ENCODE assay signal across 17 cellular contexts in the genomic region with DNA sequence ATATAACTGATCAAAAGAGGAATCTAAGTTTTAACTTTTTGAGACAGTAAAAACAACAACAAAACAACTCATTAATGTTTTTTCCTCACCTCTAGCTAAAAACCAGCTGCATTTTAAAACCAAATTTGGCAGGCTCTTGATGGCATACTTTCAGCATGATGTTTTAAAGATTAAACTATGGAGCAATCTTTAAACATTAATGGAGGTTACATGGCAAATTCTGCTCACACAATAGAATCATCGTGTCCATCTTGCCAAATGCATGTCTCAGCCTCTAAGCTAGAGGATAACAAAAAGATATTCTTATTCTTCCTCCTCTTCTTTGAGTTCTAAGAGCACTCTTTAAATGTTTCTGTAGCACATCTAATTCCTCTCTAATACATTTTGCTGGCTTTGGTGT.
DNase-seq lines count a peak whose midpoint lies in the region; ATAC-seq, FAIRE-seq and TF ChIP-seq lines count a peak whose summit lies in the region.
"Had no signal": no experiment of that assay in that cellular context is flagged by ENCODE, and none has a peak within 500 bp of the region (broad histone marks: within the 10 kb centered on the region; RNA-seq: fewer than 3 reads in every experiment).

No MANE protein-coding gene starts in this region.

- no peak overlapping the region for H3K23ac ChIP-seq in IMR-90 (ENCODE audit: low read depth, low read length)

- ATAC-seq in IMR-90 (ENCODE audit: low read depth): peak; percentile 37; the same call in 1 of the 2 replicates
- peak in 3 of 4 donors; percentile 53 to 94 (median 77) for ATAC-seq in right lobe of liver
- no peak for ATAC-seq in GM18907 (IDR thresholded peaks at IDR 0.05; ENCODE audit: unreplicated experiment)

- H3K14ac ChIP-seq in IMR-90 (replicated peaks; ENCODE audit: low read depth, low read length): no peak overlapping the region

- H3K9ac ChIP-seq in IMR-90 (ENCODE audit: low read depth, low read length): no peak overlapping the region

- DNase-seq in ACHN: peak; percentile 2
- peak; percentile 45 for DNase-seq in IMR-90
- DNase-seq in right lobe of liver: no peak
- DNase-seq in activated T-cell treated with anti-CD3 and anti-CD28 coated beads, Interleukin-2, amount 50 U/mL, for 1 hour: no peak
- no peak for DNase-seq in brain microvascular endothelial cell
- DNase-seq in effector memory CD4-positive, alpha-beta T cell: no peak
- DNase-seq: AML-193, Caco-2, DMS153, NCI-H187, NCI-H446, NCI-H748 treated with DMSO at 0.1 percent for 48 hours, RPMI8226 had no signal

- POLR2A ChIA-PET in IMR-90 (lab: Charles Lee; ENCODE audit: unreplicated experiment): no interaction called here

- H4K8ac ChIP-seq in IMR-90 (ENCODE audit: low read depth in 2 of 2, low read length in 2 of 2): no peak overlapping the region

- TF ChIP-seq CTCF in IMR-90 (conservative IDR thresholded peaks at IDR 0.05; ENCODE audit: low read depth, low read length): no peak
- TF ChIP-seq CTCF in right lobe of liver (IDR thresholded peaks at IDR 0.05): no peak
- no peak for TF ChIP-seq CTCF in brain microvascular endothelial cell (IDR thresholded peaks at IDR 0.05; ENCODE audit: low read depth, low read length, missing control alignments)

- no peak overlapping the region for H2BK120ac ChIP-seq in IMR-90 (ENCODE audit: low read depth, low read length)

- no peaks in the 10 kb centered on the region for H3K79me1 ChIP-seq in IMR-90 (ENCODE audit: low read depth in 1 of 2, low read length in 2 of 2)

- H3K56ac ChIP-seq in IMR-90 (ENCODE audit: extremely low read depth, insufficient read depth, low read length): no peak overlapping the region

- dilution Hi-C loops in IMR-90 (cut with HindIII; ENCODE audit: low sequenced_read_pairs, unreplicated experiment): no loop called here

- intact Hi-C loops in IMR-90 (cut with micrococcal nuclease) (no loop called here), right lobe of liver (cut with DNase I) (no loop called here)

- no peaks in the 10 kb centered on the region for H3K9me3 ChIP-seq in IMR-90 (ENCODE audit: control insufficient read depth, insufficient read depth, low read length)
- no peaks in the 10 kb centered on the region for H3K9me3 ChIP-seq in right lobe of liver
- no peaks in the 10 kb centered on the region for H3K9me3 ChIP-seq in effector memory CD4-positive, alpha-beta T cell (ENCODE audit: control insufficient read depth, low read length)
- H3K9me3 ChIP-seq: Caco-2, HAP-1 had no signal

- TF ChIP-seq POLR2A in IMR-90 (IDR thresholded peaks at IDR 0.05; ENCODE audit: low read depth, low read length) (no peak), right lobe of liver (IDR thresholded peaks at IDR 0.05) (no peak)

- no peak overlapping the region for H3K18ac ChIP-seq in IMR-90 (ENCODE audit: low read depth, low read length)

- in situ Hi-C loops in ACHN (cut with HindIII; ENCODE audit: low pct_ligation_motif_present, low pct_unique_long_range_greater_than_20kb, low sequenced_read_pairs): no loop called here
- in situ Hi-C loops in IMR-90 (cut with MboI; ENCODE audit: low sequenced_read_pairs): no loop called here
- in situ Hi-C loops in brain microvascular endothelial cell (cut with HindIII; ENCODE audit: low pct_ligation_motif_present, low sequenced_read_pairs): no loop called here

- H4K5ac ChIP-seq in IMR-90 (ENCODE audit: low read depth, low read length): no peak overlapping the region

- no peak overlapping the region for H2BK5ac ChIP-seq in IMR-90 (ENCODE audit: low read depth, low read length, poor library complexity, severe bottlenecking)

- no peak overlapping the region for H2BK15ac ChIP-seq in IMR-90 (ENCODE audit: low read depth, low read length)

- H3K36me3 ChIP-seq in IMR-90 (ENCODE audit: control insufficient read depth, insufficient read depth, low read length) (no peaks in the 10 kb centered on the region), right lobe of liver (no peaks in the 10 kb centered on the region), brain microvascular endothelial cell (replicated peaks) (no peaks in the 10 kb centered on the region)
- no peaks in the 10 kb centered on the region for H3K36me3 ChIP-seq in effector memory CD4-positive, alpha-beta T cell (ENCODE audit: control insufficient read depth, insufficient read depth, low read length)
- H3K36me3 ChIP-seq: HAP-1 had no signal

- peak; percentile 60 for FAIRE-seq in endometrium (lab: Jason Lieb, UNC)
- FAIRE-seq: A204.1 had no signal

- no peak overlapping the region for H2AK9ac ChIP-seq in IMR-90 (replicated peaks; ENCODE audit: low read depth, low read length, poor library complexity)

- WGBS in IMR-90 (ENCODE audit: extremely low coverage in 2 of 2, insufficient read length in 1 of 2), 2 experiments: no CpG with 5 or more reads among the region's 1 CpG
- 31% methylated on average over 1 of the region's 1 CpG for WGBS in right lobe of liver (ENCODE audit: insufficient coverage, low coverage, low lambda C conversion rate, missing lambda C conversion rate)

- H3K4ac ChIP-seq in IMR-90 (ENCODE audit: low read depth, low read length): no peak overlapping the region

- H4K91ac ChIP-seq in IMR-90 (ENCODE audit: insufficient read depth, low read depth, low read length): no peak overlapping the region

- H2AFZ ChIP-seq in IMR-90 (replicated peaks; ENCODE audit: low read length, poor library complexity): no peak overlapping the region

- H4K20me1 ChIP-seq in IMR-90 (ENCODE audit: insufficient read depth, low read length): no peaks in the 10 kb centered on the region

- CTCF ChIA-PET in IMR-90 (lab: Yijun Ruan, JAX): no interaction called here

- H2BK20ac ChIP-seq in IMR-90 (ENCODE audit: low read depth, low read length): no peak overlapping the region

- no TSS peak for BruUV-seq in IMR-90 (replicated peaks; lab: Mats Ljungman, UMichigan)

- H3K9me1 ChIP-seq in IMR-90 (ENCODE audit: insufficient read depth, low read length): no peaks in the 10 kb centered on the region

- H2AK5ac ChIP-seq in IMR-90 (ENCODE audit: low read depth, low read length): no peak overlapping the region

- H3K4me1 ChIP-seq in IMR-90 (ENCODE audit: control insufficient read depth, insufficient read depth, low read length): no peaks in the 10 kb centered on the region
- H3K4me1 ChIP-seq in right lobe of liver: peaks cover 0 to 5% (median 0%) of the 10 kb centered on the region in 4 donors
- no peaks in the 10 kb centered on the region for H3K4me1 ChIP-seq in effector memory CD4-positive, alpha-beta T cell (ENCODE audit: control insufficient read depth, insufficient read depth, low read length, poor library complexity, severe bottlenecking)
- H3K4me1 ChIP-seq: Caco-2, HAP-1 had no signal

- no peak for TF ChIP-seq RAD21 in IMR-90 (IDR thresholded peaks at IDR 0.05; ENCODE audit: low read length)

- H3K4me2 ChIP-seq in IMR-90 (ENCODE audit: low read depth, low read length): no peak overlapping the region

- H3K4me3 ChIP-seq in IMR-90 (ENCODE audit: insufficient read depth, low read depth, low read length) (no peak overlapping the region), right lobe of liver (no peak overlapping the region), brain microvascular endothelial cell (ENCODE audit: low read depth, low read length) (no peak overlapping the region)
- no peak overlapping the region for H3K4me3 ChIP-seq in effector memory CD4-positive, alpha-beta T cell (ENCODE audit: insufficient read depth, low read depth, low read length, poor library complexity, severe bottlenecking)
- H3K4me3 ChIP-seq: HAP-1 had no signal

- H3K27me3 ChIP-seq in IMR-90 (ENCODE audit: control insufficient read depth, insufficient read depth, low read length): no peaks in the 10 kb centered on the region; the same call in 1 of the 2 replicates
- H3K27me3 ChIP-seq in right lobe of liver: no peaks in the 10 kb centered on the region
- no peaks in the 10 kb centered on the region for H3K27me3 ChIP-seq in brain microvascular endothelial cell (replicated peaks)
- H3K27me3 ChIP-seq in effector memory CD4-positive, alpha-beta T cell (replicated peaks; ENCODE audit: control insufficient read depth, insufficient read depth, low read length, poor library complexity, severe bottlenecking): no peaks in the 10 kb centered on the region

- H3K27ac ChIP-seq in IMR-90 (ENCODE audit: insufficient read depth, low read length) (no peak overlapping the region), right lobe of liver (no peak overlapping the region), brain microvascular endothelial cell (no peak overlapping the region)
- H3K27ac ChIP-seq in effector memory CD4-positive, alpha-beta T cell (ENCODE audit: insufficient read depth, low read length, poor library complexity, severe bottlenecking): no peak overlapping the region

TF ChIP-seq in IMR-90, 13 proteins besides CTCF, POLR2A, EP300 and RAD21:
- TF ChIP-seq CEBPB (IDR thresholded peaks at IDR 0.05; ENCODE audit: low read depth, low read length) (peak; percentile 47; the same call in 1 of the 2 replicates), SMC3 (IDR thresholded peaks at IDR 0.05; ENCODE audit: low read depth, low read length) (no peak)

Comparison
In these comparisons a context has a peak if more than half of its experiments do, and no peak if none do; other contexts are left out.
1. DNase-seq: peak in ACHN (single experiment) and IMR-90 (single experiment); none in right lobe of liver (0 of 3), activated T-cell treated with anti-CD3 and anti-CD28 coated beads, Interleukin-2, amount 50 U/mL, for 1 hour (single experiment), brain microvascular endothelial cell (single experiment) and effector memory CD4-positive, alpha-beta T cell (0 of 3).